In genomic region chr9:15529566-15530324, GRCh38 we compare ENCODE assay signal across 14 cellular contexts.
DNase-seq lines count a peak whose midpoint lies in the region; ATAC-seq lines count a peak whose summit lies in the region.
"Had no signal": no experiment of that assay in that cellular context is flagged by ENCODE, and none has a peak within 500 bp of the region (broad histone marks: within the 10 kb centered on the region; RNA-seq: fewer than 3 reads in every experiment).

No MANE protein-coding gene starts in this region.

- no peak for DNase-seq in UCSD-AML1 (lab: John Stamatoyannopoulos, UW; ENCODE audit: unreplicated experiment)
- no peak for DNase-seq in substantia nigra (lab: John Stamatoyannopoulos, UW)
- no peak for DNase-seq in middle frontal gyrus (ENCODE audit: extremely low spot score, low spot score)
- no peak for DNase-seq in NCI-H2081 (lab: John Stamatoyannopoulos, UW)
- DNase-seq: activated naive CD4-positive, alpha-beta T cell treated with anti-CD3 and anti-CD28 coated beads for 36 hours; colonic mucosa; GDM1; head of caudate nucleus; NCI-H2029; right cardiac atrium had no signal

- H3K27ac ChIP-seq in substantia nigra (ENCODE audit: low read depth, low read length, poor library complexity, severe bottlenecking): no peak overlapping the region
- H3K27ac ChIP-seq: colonic mucosa had no signal

- ATAC-seq in GM18499 (IDR thresholded peaks at IDR 0.05; ENCODE audit: insufficient read depth, unreplicated experiment): peak; percentile 65
- ATAC-seq in GM19452 (IDR thresholded peaks at IDR 0.05; ENCODE audit: unreplicated experiment): peak; percentile 88
- ATAC-seq in HG02852 (IDR thresholded peaks at IDR 0.05; ENCODE audit: unreplicated experiment): peak; percentile 84
- ATAC-seq in HG03521 (IDR thresholded peaks at IDR 0.05; ENCODE audit: unreplicated experiment): peak; percentile 79
- ATAC-seq: right cardiac atrium had no signal
